ENCODE assay signal across 24 cellular contexts in genomic region chr2:70381235-70381634, GRCh38.
A peak's percentile ranks its signal among the peaks of the same experiment; 100 is the strongest.
DNase-seq lines count a peak whose midpoint lies in the region; ATAC-seq, FAIRE-seq and TF ChIP-seq lines count a peak whose summit lies in the region.
"Had no signal": no experiment of that assay in that cellular context is flagged by ENCODE, and none has a peak within 500 bp of the region (broad histone marks: within the 10 kb centered on the region; RNA-seq: fewer than 3 reads in every experiment).

No MANE protein-coding gene starts in this region.

- no peak overlapping the region for H3K4me3 Mint-ChIP-seq in Calu3 (ENCODE audit: low read depth, unreplicated experiment)
- H3K4me3 Mint-ChIP-seq: activated CD4-positive, alpha-beta T cell treated with anti-CD3 and anti-CD28 coated beads, Interleukin-2, amount 10 ng/mL, durations not matched to agents 24 days and 14 days; CD4-positive, CD25-positive, alpha-beta regulatory T cell; memory B cell; naive thymus-derived CD4-positive, alpha-beta T cell had no signal

- H3K9me1 ChIP-seq in keratinocyte (ENCODE audit: control insufficient read depth, extremely low read depth, insufficient read depth, low read length): no peaks in the 10 kb centered on the region

- CTCF ChIA-PET in Calu3 (lab: Charles Lee): no interaction called here

- H2BK5ac ChIP-seq in trophoblast cell (ENCODE audit: low read depth, low read length, poor library complexity): no peak overlapping the region

- H2BK12ac ChIP-seq in trophoblast cell (ENCODE audit: low read length): no peak overlapping the region

- H3K27ac ChIP-seq in keratinocyte (ENCODE audit: control insufficient read depth, insufficient read depth, low read length): peak overlapping the region; percentile 89
- no peak overlapping the region for H3K27ac ChIP-seq in trophoblast cell (ENCODE audit: low read depth, low read length)
- H3K27ac ChIP-seq: gastroesophageal sphincter, KMS-11 had no signal

- H3K36me3 ChIP-seq in keratinocyte (ENCODE audit: control insufficient read depth in 2 of 2, extremely low read depth in 1 of 2, insufficient read depth in 2 of 2, low read length in 2 of 2): no peaks in the 10 kb centered on the region
- no peaks in the 10 kb centered on the region for H3K36me3 ChIP-seq in trophoblast cell (ENCODE audit: control insufficient read depth in 1 of 2, insufficient read depth in 2 of 2, low read length in 2 of 2)
- H3K36me3 ChIP-seq: gastroesophageal sphincter had no signal

- H3K27ac Mint-ChIP-seq in Calu3 (ENCODE audit: unreplicated experiment): peak overlapping the region; percentile 24
- H3K27ac Mint-ChIP-seq: activated CD4-positive, alpha-beta T cell treated with anti-CD3 and anti-CD28 coated beads, Interleukin-2, amount 10 ng/mL, durations not matched to agents 24 days and 14 days; CD4-positive, CD25-positive, alpha-beta regulatory T cell; memory B cell; naive thymus-derived CD4-positive, alpha-beta T cell had no signal

- H3K4me1 ChIP-seq in keratinocyte (ENCODE audit: control insufficient read depth, extremely low read depth, insufficient read depth, low read length) (peaks cover 27% of the 10 kb centered on the region), trophoblast cell (ENCODE audit: control insufficient read depth in 1 of 2, insufficient read depth in 2 of 2, low read length in 2 of 2) (peaks cover 0 to 4% of the 10 kb centered on the region in 2 experiments)
- H3K4me1 ChIP-seq: gastroesophageal sphincter had no signal

- H3K9me3 ChIP-seq in keratinocyte (ENCODE audit: control insufficient read depth, low read depth, low read length) (peaks cover 3% of the 10 kb centered on the region), trophoblast cell (ENCODE audit: insufficient read depth, low read depth, low read length) (no peaks in the 10 kb centered on the region)
- H3K9me3 ChIP-seq: gastroesophageal sphincter had no signal

- no peak overlapping the region for H4K12ac ChIP-seq in trophoblast cell (ENCODE audit: low read depth, low read length)

- no peak overlapping the region for H2AK5ac ChIP-seq in trophoblast cell (ENCODE audit: low read length)

- H2BK120ac ChIP-seq in trophoblast cell (ENCODE audit: insufficient read depth, low read length, poor library complexity): no peak overlapping the region

- H3K27me3 ChIP-seq in keratinocyte (ENCODE audit: control insufficient read depth, extremely low read depth, insufficient read depth, low read length) (no peaks in the 10 kb centered on the region), trophoblast cell (ENCODE audit: insufficient read depth, low read length) (no peaks in the 10 kb centered on the region)

- ATAC-seq in HG03571 (IDR thresholded peaks at IDR 0.05; ENCODE audit: unreplicated experiment) (no peak), HG03039 (IDR thresholded peaks at IDR 0.05; ENCODE audit: unreplicated experiment) (no peak)
- ATAC-seq: gastroesophageal sphincter; naive thymus-derived CD4-positive, alpha-beta T cell had no signal

- H3K4me2 ChIP-seq in keratinocyte (ENCODE audit: control insufficient read depth, extremely low read depth, insufficient read depth, low read depth, low read length): peak overlapping the region; percentile 49
- no peak overlapping the region for H3K4me2 ChIP-seq in trophoblast cell (ENCODE audit: low read length)
- H3K4me2 ChIP-seq: KMS-11 had no signal

- no peaks in the 10 kb centered on the region for H4K20me1 ChIP-seq in keratinocyte (ENCODE audit: control insufficient read depth, extremely low read depth, insufficient read depth, low read length)

- intact Hi-C loops in Calu3 (cut with micrococcal nuclease; ENCODE audit: unreplicated experiment): no loop called here

- H3K4me1 Mint-ChIP-seq in Calu3 (ENCODE audit: low read depth, unreplicated experiment): peaks cover 17% of the 10 kb centered on the region
- H3K4me1 Mint-ChIP-seq: activated CD4-positive, alpha-beta T cell treated with anti-CD3 and anti-CD28 coated beads, Interleukin-2, amount 10 ng/mL, durations not matched to agents 24 days and 14 days; CD4-positive, CD25-positive, alpha-beta regulatory T cell; memory B cell had no signal

- WGBS in trophoblast cell (ENCODE audit: extremely low coverage, insufficient coverage, insufficient read length): no CpG with 5 or more reads among the region's 1 CpG

- peak; percentile 84 for FAIRE-seq in keratinocyte (lab: Jason Lieb, UNC)

- no peak overlapping the region for H3K18ac ChIP-seq in trophoblast cell (ENCODE audit: low read length)

- no peak overlapping the region for H3K14ac ChIP-seq in trophoblast cell (ENCODE audit: low read length)

- no peaks in the 10 kb centered on the region for H3K36me3 Mint-ChIP-seq in Calu3 (ENCODE audit: insufficient read depth, unreplicated experiment)
- H3K36me3 Mint-ChIP-seq: CD4-positive, CD25-positive, alpha-beta regulatory T cell; memory B cell; naive thymus-derived CD4-positive, alpha-beta T cell had no signal

- no peaks in the 10 kb centered on the region for H3K9me3 Mint-ChIP-seq in Calu3 (ENCODE audit: low read depth, unreplicated experiment)
- H3K9me3 Mint-ChIP-seq: activated CD4-positive, alpha-beta T cell treated with anti-CD3 and anti-CD28 coated beads, Interleukin-2, amount 10 ng/mL, durations not matched to agents 24 days and 14 days; memory B cell had no signal

- dilution Hi-C loops in keratinocyte (cut with MboI; ENCODE audit: extremely low pct_ligation_motif_present, low sequenced_read_pairs): no loop called here

- no peaks in the 10 kb centered on the region for H3K27me3 Mint-ChIP-seq in Calu3 (ENCODE audit: unreplicated experiment)

- H4K91ac ChIP-seq in trophoblast cell (ENCODE audit: low read depth, low read length): no peak overlapping the region

- no peak for TF ChIP-seq CTCF in Calu3 (IDR thresholded peaks at IDR 0.05; ENCODE audit: unreplicated experiment)
- no peak for TF ChIP-seq CTCF in keratinocyte (optimal IDR thresholded peaks at IDR 0.05 in 1 of 3, IDR thresholded peaks at IDR 0.05 in 1 of 3, conservative IDR thresholded peaks at IDR 0.05 in 1 of 3; ENCODE audit: extremely low read depth in 1 of 3, insufficient read depth in 2 of 3, low read length in 3 of 3)

- no peak overlapping the region for H3K4ac ChIP-seq in trophoblast cell (ENCODE audit: low read depth, low read length)

- no TSS peak for BruUV-seq in Calu3 (replicated peaks; lab: Mats Ljungman, UMichigan)

- H3K4me3 ChIP-seq in keratinocyte (ENCODE audit: control insufficient read depth in 2 of 3, extremely low read depth in 1 of 3, insufficient read depth in 2 of 3, low read depth in 1 of 3, low read length in 3 of 3) (peak overlapping the region in 1 of 3 experiments; percentile 35), trophoblast cell (ENCODE audit: low read depth, low read length) (no peak overlapping the region)
- H3K4me3 ChIP-seq: gastroesophageal sphincter had no signal

- no peak overlapping the region for H3K23ac ChIP-seq in trophoblast cell (ENCODE audit: low read length)

- DNase-seq in Calu3: no peak
- peak; percentile 73 for DNase-seq in HT1080 (ENCODE audit: low read depth)
- peak; percentile 45 for DNase-seq in SW480 (ENCODE audit: low spot score)
- DNase-seq in keratinocyte (ENCODE audit: low read depth, low spot score): no peak
- no peak for DNase-seq in trophoblast cell
- DNase-seq in stimulated activated CD4-positive, alpha-beta T cell treated with anti-CD3 and anti-CD28 coated beads, Interleukin-4, amount 100 ng/mL, for 4 hours: no peak
- DNase-seq: activated CD4-positive, alpha-beta T cell treated with anti-CD3 and anti-CD28 coated beads, Interleukin-2, amount 10 ng/mL, durations not matched to agents 24 days and 14 days; activated CD8-positive, alpha-beta memory T cell treated with anti-CD3 and anti-CD28 coated beads, Interleukin-2, amount 50 U/mL, for 4 hours; activated gamma-delta T cell treated with Interleukin-2 at 50 U/mL for 16 hours; amniotic stem cell; CD4-positive, CD25-positive, alpha-beta regulatory T cell; DMS 273 treated with DMSO at 0.1 percent for 48 hours; GF-D8; naive thymus-derived CD4-positive, alpha-beta T cell; NCI-H1092 treated with DMSO at 0.1 percent for 48 hours; NCI-H2029; NCI-H524; Right ventricle myocardium superior; stimulated activated CD4-positive, alpha-beta T cell treated with anti-CD3 and anti-CD28 coated beads, Interleukin-12 subunit alpha, Interleukin-12 subunit beta, amount 100 ng/mL, for 4 hours had no signal

- H2AFZ ChIP-seq in keratinocyte (ENCODE audit: control insufficient read depth, low read length): no peak overlapping the region
- H2AFZ ChIP-seq in trophoblast cell (ENCODE audit: insufficient read depth, low read length, poor library complexity): no peak overlapping the region

- no peak overlapping the region for H4K8ac ChIP-seq in trophoblast cell (ENCODE audit: low read depth, low read length)

- peak overlapping the region; percentile 60 for H3K9ac ChIP-seq in keratinocyte (ENCODE audit: control insufficient read depth, extremely low read depth, insufficient read depth, low read length)
- no peak overlapping the region for H3K9ac ChIP-seq in trophoblast cell (ENCODE audit: low read length)
- H3K9ac ChIP-seq: KMS-11 had no signal

- H3K79me2 ChIP-seq in keratinocyte (ENCODE audit: control insufficient read depth, insufficient read depth, low read length) (no peaks in the 10 kb centered on the region), trophoblast cell (ENCODE audit: control insufficient read depth, insufficient read depth, low read length, poor library complexity) (no peaks in the 10 kb centered on the region)

- no peaks in the 10 kb centered on the region for H3K79me1 ChIP-seq in trophoblast cell (ENCODE audit: low read length)

Comparison
In these comparisons a context has a peak if more than half of its experiments do, and no peak if none do; other contexts are left out.
1. DNase-seq: peak in HT1080 (single experiment) and SW480 (single experiment); none in Calu3 (single experiment), keratinocyte (single experiment), trophoblast cell (0 of 2) and stimulated activated CD4-positive, alpha-beta T cell treated with anti-CD3 and anti-CD28 coated beads, Interleukin-4, amount 100 ng/mL, for 4 hours (0 of 2).